Comparison of ENCODE assay signal across 8 cellular contexts in genomic region chr1:154463512-154463990, GRCh38. TPM values are rescaled to one million over a fixed set of nuclear protein-coding genes. Genes with fewer than 3 reads are reported as not detected.
DNase-seq lines count a peak whose midpoint lies in the region; ATAC-seq, FAIRE-seq and TF ChIP-seq lines count a peak whose summit lies in the region.

No MANE protein-coding gene starts in this region.

- no peak for TF ChIP-seq CTCF in brain microvascular endothelial cell (IDR thresholded peaks at IDR 0.05; ENCODE audit: low read depth, low read length, missing control alignments)
- no peak for TF ChIP-seq CTCF in parathyroid adenoma (IDR thresholded peaks at IDR 0.05)

- H3K4me1 ChIP-seq in CD8-positive, alpha-beta memory T cell (ENCODE audit: insufficient read depth, low read length): peaks cover 77% of the 10 kb centered on the region
- H3K4me1 ChIP-seq in parathyroid adenoma (no peaks in the 10 kb centered on the region), small intestine (ENCODE audit: control insufficient read depth in 2 of 2, insufficient read depth in 1 of 2, low read depth in 1 of 2, low read length in 1 of 2) (no peaks in the 10 kb centered on the region)

- no peaks in the 10 kb centered on the region for H3K27me3 Mint-ChIP-seq in CD8-positive, alpha-beta memory T cell

- peak overlapping the region; percentile 33 for H3K4me3 ChIP-seq in CD8-positive, alpha-beta memory T cell (ENCODE audit: low read length)
- H3K4me3 ChIP-seq in brain microvascular endothelial cell (ENCODE audit: low read depth, low read length) (no peak overlapping the region), parathyroid adenoma (ENCODE audit: low read depth, low read length) (no peak overlapping the region), small intestine (ENCODE audit: low read depth in 1 of 2, low read length in 2 of 2) (no peak overlapping the region)

- peaks cover 46 to 71% (median 53%) of the 10 kb centered on the region in 3 donors for H3K4me1 Mint-ChIP-seq in CD8-positive, alpha-beta memory T cell

- H3K9ac ChIP-seq in parathyroid adenoma: no peak overlapping the region

- no peaks in the 10 kb centered on the region for H3K36me3 ChIP-seq in CD8-positive, alpha-beta memory T cell (ENCODE audit: insufficient read depth, low read length)
- H3K36me3 ChIP-seq in brain microvascular endothelial cell (replicated peaks) (no peaks in the 10 kb centered on the region), parathyroid adenoma (ENCODE audit: control insufficient read depth, insufficient read depth, low read length) (no peaks in the 10 kb centered on the region), small intestine (ENCODE audit: control insufficient read depth in 2 of 2, insufficient read depth in 2 of 2, low read length in 2 of 2) (peaks cover 4 to 6% of the 10 kb centered on the region in 2 donors)

- peak; percentile 33 to 71 (median 51) for DNase-seq in CD8-positive, alpha-beta memory T cell
- peak; percentile 69 for DNase-seq in T-helper 22 cell (ENCODE audit: low read depth)
- DNase-seq in brain microvascular endothelial cell: peak; percentile 10
- DNase-seq in NCI-H1105 (lab: John Stamatoyannopoulos, UW): no peak
- DNase-seq in small intestine: no peak

- H3K4me3 Mint-ChIP-seq in CD8-positive, alpha-beta memory T cell: peak overlapping the region in 6 of 7 donors; percentile 52 to 84 (median 78)

- POLR2A ChIA-PET in CD8-positive, alpha-beta memory T cell (lab: Charles Lee): interaction anchor here (0.6 kb wide), 1 partner anchor 26 kb away, joined by 3 read pairs; no protein-coding TSS in a partner anchor

- no peak overlapping the region for H3K27ac ChIP-seq in CD8-positive, alpha-beta memory T cell (ENCODE audit: low read depth, low read length)
- H3K27ac ChIP-seq in brain microvascular endothelial cell (peak overlapping the region; percentile 78), parathyroid adenoma (peak overlapping the region; percentile 39), small intestine (ENCODE audit: low read depth in 1 of 2, low read length in 1 of 2) (peak overlapping the region in 1 of 2 donors; percentile 60)

- no peaks in the 10 kb centered on the region for H3K9me3 ChIP-seq in CD8-positive, alpha-beta memory T cell (ENCODE audit: low read length)
- H3K9me3 ChIP-seq in parathyroid adenoma (ENCODE audit: control insufficient read depth, low read length): no peaks in the 10 kb centered on the region
- H3K9me3 ChIP-seq in small intestine (ENCODE audit: control insufficient read depth, low read depth): no peaks in the 10 kb centered on the region

- CTCF ChIA-PET in CD8-positive, alpha-beta memory T cell (lab: Charles Lee): interaction anchor here (0.9 to 1.5 kb wide), 2 partner anchors 12 to 191 kb away, joined by 3 read pairs; no protein-coding TSS in a partner anchor

- no peak for FAIRE-seq in small intestine (lab: Jason Lieb, UNC)

- H3K27ac Mint-ChIP-seq in CD8-positive, alpha-beta memory T cell: peak overlapping the region; percentile 76 to 98 (median 88)

- no peak for ATAC-seq in HG03196 (IDR thresholded peaks at IDR 0.05; ENCODE audit: unreplicated experiment)
- ATAC-seq in GM19463 (IDR thresholded peaks at IDR 0.05; ENCODE audit: unreplicated experiment): no peak

- peak overlapping the region; percentile 58 for H2AFZ ChIP-seq in parathyroid adenoma

- in situ Hi-C loops in brain microvascular endothelial cell (cut with HindIII; ENCODE audit: low pct_ligation_motif_present, low sequenced_read_pairs): no loop called here

- no peak overlapping the region for H3K4me2 ChIP-seq in parathyroid adenoma (ENCODE audit: low read length)

- H3K79me2 ChIP-seq in parathyroid adenoma: no peaks in the 10 kb centered on the region

- H3K9me3 Mint-ChIP-seq in CD8-positive, alpha-beta memory T cell: no peaks in the 10 kb centered on the region

- H3K36me3 Mint-ChIP-seq in CD8-positive, alpha-beta memory T cell: no peaks in the 10 kb centered on the region

- WGBS in small intestine, 3 donors: 49 to 75% (median 61%) methylated on average over 4 of the region's 4 CpGs

- H3K27me3 ChIP-seq in CD8-positive, alpha-beta memory T cell (ENCODE audit: insufficient read depth, low read length, poor library complexity, severe bottlenecking): no peaks in the 10 kb centered on the region
- no peaks in the 10 kb centered on the region for H3K27me3 ChIP-seq in brain microvascular endothelial cell (replicated peaks)
- H3K27me3 ChIP-seq in parathyroid adenoma (ENCODE audit: control insufficient read depth, insufficient read depth, low read length): no peaks in the 10 kb centered on the region
- H3K27me3 ChIP-seq in small intestine (ENCODE audit: control insufficient read depth in 2 of 2, insufficient read depth in 2 of 2, low read length in 2 of 2): no peaks in the 10 kb centered on the region

RNA-seq across cellular contexts. Expression of gene TDRD10, which starts 38.5 kb away (rescaled TPM):
- not detected for total RNA-seq in CD8-positive, alpha-beta memory T cell
- polyA plus RNA-seq in CD8-positive, alpha-beta memory T cell: not detected
- 1 to 10 TPM in 1 of 3 donors, under 1 TPM in 1, not detected in 1; 0.81 to 3.4 TPM for polyA plus RNA-seq in small intestine

RNA-seq across cellular contexts. Expression of gene SHE, which starts 38.7 kb away (rescaled TPM):
- not detected for total RNA-seq in CD8-positive, alpha-beta memory T cell
- not detected for polyA plus RNA-seq in CD8-positive, alpha-beta memory T cell
- 10 to 100 TPM in 1 of 3 donors, 1 to 10 TPM in 1, under 1 TPM in 1; 0.67 to 15.5 (median 2.4) TPM for polyA plus RNA-seq in small intestine

RNA-seq across cellular contexts. Expression of gene IL6R, which starts 58.4 kb away (rescaled TPM):
- 1 to 10 TPM; 2.8 to 3.8 TPM for total RNA-seq in CD8-positive, alpha-beta memory T cell
- 12.8 TPM for polyA plus RNA-seq in CD8-positive, alpha-beta memory T cell
- 10 to 100 TPM; 10.7 to 21.2 (median 11.6) TPM for polyA plus RNA-seq in small intestine

Comparison
In these comparisons a context has a peak if more than half of its experiments do, and no peak if none do; other contexts are left out.
1. DNase-seq: peak in CD8-positive, alpha-beta memory T cell (5 of 5), T-helper 22 cell (single experiment) and brain microvascular endothelial cell (single experiment); none in NCI-H1105 (single experiment) and small intestine (single experiment).